27 cellular contexts compared by ENCODE assay signal in the genomic region with DNA sequence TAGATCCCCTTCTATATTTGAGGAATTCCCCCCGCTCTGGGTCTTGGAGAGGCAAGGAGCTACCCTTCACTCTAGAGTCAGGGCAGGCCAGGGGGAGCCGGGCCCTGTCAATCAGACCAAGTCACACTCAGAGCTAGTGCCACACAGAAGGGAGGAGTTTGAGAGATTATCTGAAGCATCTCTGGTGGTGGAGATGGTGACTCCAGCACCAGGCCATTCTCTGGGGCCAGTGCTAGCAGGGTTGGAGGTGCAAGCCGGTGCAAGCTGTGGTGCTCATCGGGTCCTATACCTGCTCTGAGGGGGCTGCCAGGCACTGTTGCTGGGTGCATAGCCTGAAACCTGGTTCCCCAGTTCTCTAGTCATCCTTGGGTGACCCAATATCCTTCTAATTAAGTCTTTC.
"Had no signal": no experiment of that assay in that cellular context is flagged by ENCODE, and none has a peak within 500 bp of the region (broad histone marks: within the 10 kb centered on the region; RNA-seq: fewer than 3 reads in every experiment).

No MANE protein-coding gene starts in this region.

- H3K4me3 Mint-ChIP-seq: effector memory CD8-positive, alpha-beta T cell; memory B cell; natural killer cell; stimulated activated naive CD8-positive, alpha-beta T cell treated with anti-CD3 and anti-CD28 coated beads, Interleukin-15, amount 100 ng/mL, for 72 hours had no signal

- H3K4me1 ChIP-seq: heart right ventricle, parathyroid adenoma, right lobe of liver, transverse colon, upper lobe of right lung, uterus had no signal

- H3K27ac ChIP-seq: esophagus squamous epithelium, heart right ventricle, neutrophil, parathyroid adenoma, right lobe of liver, suprapubic skin, transverse colon, upper lobe of right lung, uterus had no signal

- H3K4me1 Mint-ChIP-seq: memory B cell; stimulated activated naive CD8-positive, alpha-beta T cell treated with anti-CD3 and anti-CD28 coated beads, Interleukin-15, amount 100 ng/mL, for 72 hours had no signal

- H2AFZ ChIP-seq: parathyroid adenoma had no signal

- H3K9me3 ChIP-seq: neutrophil, upper lobe of right lung had no signal

- H3K9ac ChIP-seq: parathyroid adenoma had no signal

- H3K4me3 ChIP-seq: esophagus squamous epithelium, heart right ventricle, lung, right lobe of liver, suprapubic skin, transverse colon, upper lobe of right lung, uterus had no signal

- H3K27ac Mint-ChIP-seq: effector memory CD8-positive, alpha-beta T cell; memory B cell; natural killer cell; progenitor cell of endocrine pancreas; stimulated activated naive CD8-positive, alpha-beta T cell treated with anti-CD3 and anti-CD28 coated beads, Interleukin-15, amount 100 ng/mL, for 72 hours had no signal

- H3K79me2 ChIP-seq: parathyroid adenoma had no signal

- H3K27me3 ChIP-seq: esophagus squamous epithelium, heart right ventricle, neutrophil, right lobe of liver, suprapubic skin, transverse colon, upper lobe of right lung, uterus had no signal

- H3K36me3 ChIP-seq: esophagus squamous epithelium, heart right ventricle, neutrophil, right lobe of liver, suprapubic skin, transverse colon, upper lobe of right lung, uterus had no signal

- DNase-seq: cortex of kidney; effector memory CD8-positive, alpha-beta T cell; erythroblast; esophagus squamous epithelium; foreskin melanocyte; glutamatergic neuron; heart right ventricle; hippocampal formation; natural killer cell; right lobe of liver; small intestine; stimulated activated CD4-positive, alpha-beta T cell treated with anti-CD3 and anti-CD28 coated beads, Interleukin-12 subunit alpha, Interleukin-12 subunit beta, amount 100 ng/mL, for 4 hours; stimulated activated CD4-positive, alpha-beta T cell treated with anti-CD3 and anti-CD28 coated beads, Interleukin-1b, Interleukin-23, amount 100 ng/mL, for 48 hours; stimulated activated CD4-positive, alpha-beta T cell treated with anti-CD3 and anti-CD28 coated beads, Interleukin-4, amount 100 ng/mL, for 1 hour; stimulated activated CD8-positive, alpha-beta memory T cell treated with anti-CD3 and anti-CD28 coated beads, Interleukin-4, amount 100 ng/mL, for 48 hours; stimulated activated naive CD4-positive, alpha-beta T cell; stimulated activated naive CD8-positive, alpha-beta T cell treated with anti-CD3 and anti-CD28 coated beads, Interleukin-15, amount 100 ng/mL, for 72 hours; transverse colon; upper lobe of right lung; uterus had no signal

- ATAC-seq: effector memory CD8-positive, alpha-beta T cell; heart right ventricle; left lobe of liver; natural killer cell; right lobe of liver; stimulated activated naive CD8-positive, alpha-beta T cell treated with anti-CD3 and anti-CD28 coated beads, Interleukin-15, amount 100 ng/mL, for 72 hours; upper lobe of right lung had no signal
